22 cellular contexts compared by ENCODE assay signal in the genomic region with DNA sequence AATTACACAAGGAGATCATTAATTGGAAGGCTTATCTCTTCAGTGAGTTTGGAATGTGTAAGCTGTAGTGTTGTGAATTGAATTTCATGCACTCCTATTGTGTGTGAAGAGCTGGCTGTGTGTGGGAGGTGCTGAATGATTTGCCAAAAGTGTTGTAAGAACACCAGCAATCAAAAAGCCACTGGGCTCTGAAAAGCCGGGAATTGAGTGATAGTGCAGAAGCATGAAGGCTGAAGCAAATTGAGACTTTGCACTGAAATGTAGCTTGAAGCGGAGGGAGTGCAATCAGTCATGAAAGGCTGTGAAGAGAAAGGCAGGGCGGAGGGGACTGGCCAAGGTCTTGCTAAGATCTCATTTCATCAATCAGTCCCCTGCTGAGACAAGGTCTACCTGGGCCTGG.
DNase-seq lines count a peak whose midpoint lies in the region; ATAC-seq and TF ChIP-seq lines count a peak whose summit lies in the region.
"Had no signal": no experiment of that assay in that cellular context is flagged by ENCODE, and none has a peak within 500 bp of the region (broad histone marks: within the 10 kb centered on the region; RNA-seq: fewer than 3 reads in every experiment).

No MANE protein-coding gene starts in this region.

- H3K4me1 Mint-ChIP-seq in progenitor cell of endocrine pancreas (ENCODE audit: low read depth), result peaks cover 35% of the 10 kb centered on the region
- H3K4me1 Mint-ChIP-seq: activated naive CD8-positive, alpha-beta T cell treated with anti-CD3 and anti-CD28 coated beads, Interleukin-2, amount 10 ng/mL, durations not matched to agents 7 days and 5 days had no signal

- POLR2A ChIA-PET in OCI-LY7 (lab: Charles Lee), result interaction anchor here (0.6 to 1.0 kb wide), 3 partner anchors 25 to 100 kb away, joined by 3 read pairs; no protein-coding TSS in a partner anchor

- ATAC-seq in HG03045 (IDR thresholded peaks at IDR 0.05; ENCODE audit: unreplicated experiment) (no peak), GM18517 (IDR thresholded peaks at IDR 0.05; ENCODE audit: unreplicated experiment) (no peak)
- ATAC-seq: A549, body of pancreas, left lobe of liver had no signal

- no TSS peak for BruUV-seq in OCI-LY7 (replicated peaks; lab: Mats Ljungman, UMichigan)

- H3K36me3 Mint-ChIP-seq in progenitor cell of endocrine pancreas (ENCODE audit: insufficient read depth), result peaks cover 2% of the 10 kb centered on the region
- H3K36me3 Mint-ChIP-seq: activated naive CD8-positive, alpha-beta T cell treated with anti-CD3 and anti-CD28 coated beads, Interleukin-2, amount 10 ng/mL, durations not matched to agents 7 days and 5 days had no signal

- CTCF ChIA-PET in OCI-LY7 (lab: Charles Lee; ENCODE audit: unreplicated experiment), result no interaction called here

- H3K27me3 Mint-ChIP-seq in progenitor cell of endocrine pancreas, result no peaks in the 10 kb centered on the region
- H3K27me3 Mint-ChIP-seq: activated naive CD8-positive, alpha-beta T cell treated with anti-CD3 and anti-CD28 coated beads, Interleukin-2, amount 10 ng/mL, durations not matched to agents 7 days and 5 days had no signal

- H3K4me2 ChIP-seq in OCI-LY7 (ENCODE audit: low read length), result no peak overlapping the region
- H3K4me2 ChIP-seq: A549, BLaER1 had no signal

- peaks cover 8% of the 10 kb centered on the region for H3K9me3 Mint-ChIP-seq in progenitor cell of endocrine pancreas (ENCODE audit: low read depth)

- no peak for TF ChIP-seq CTCF in progenitor cell of endocrine pancreas (IDR thresholded peaks at IDR 0.05; ENCODE audit: unreplicated experiment)
- no peak for TF ChIP-seq CTCF in OCI-LY7 (conservative IDR thresholded peaks at IDR 0.05; ENCODE audit: low read length)

- H3K4me3 ChIP-seq in OCI-LY7 (ENCODE audit: low read depth, low read length, poor library complexity, severe bottlenecking), result no peak overlapping the region
- H3K4me3 ChIP-seq: A549, BLaER1, body of pancreas, transverse colon had no signal

- intact Hi-C loops in OCI-LY7 (cut with micrococcal nuclease; ENCODE audit: unreplicated experiment), result loop anchor here (2.0 kb wide), 1 partner anchor 247 kb away; no protein-coding TSS in a partner anchor

- peaks cover 5% of the 10 kb centered on the region; the same call in 1 of the 2 replicates for H3K36me3 ChIP-seq in OCI-LY7 (ENCODE audit: insufficient read depth, low read length)
- H3K36me3 ChIP-seq: BLaER1, transverse colon had no signal

- H3K27ac ChIP-seq in OCI-LY7 (ENCODE audit: low read depth, low read length, poor library complexity, severe bottlenecking), result no peak overlapping the region
- H3K27ac ChIP-seq: A549, BLaER1, body of pancreas, transverse colon had no signal

- DNase-seq in D341Med (ENCODE audit: low spot score) (peak; percentile 9), astrocyte of the hippocampus (ENCODE audit: low read depth, low spot score) (peak; percentile 14), kidney tubule cell (ENCODE audit: low spot score) (peak; percentile 15), progenitor cell of endocrine pancreas (ENCODE audit: low spot score, unreplicated experiment) (no peak), OCI-M2 (lab: John Stamatoyannopoulos, UW; ENCODE audit: unreplicated experiment) (no peak), OCI-LY7 (ENCODE audit: low spot score) (no peak)
- DNase-seq: activated CD8-positive, alpha-beta memory T cell treated with anti-CD3 and anti-CD28 coated beads, Interleukin-2, amount 50 U/mL, for 48 hours; activated naive CD8-positive, alpha-beta T cell treated with anti-CD3 and anti-CD28 coated beads, Interleukin-2, amount 10 ng/mL, durations not matched to agents 7 days and 5 days; body of pancreas; Caco-2; effector memory CD4-positive, alpha-beta T cell; NCI-H1105; NCI-H2081 treated with DMSO at 0.1 percent for 48 hours; NCI-H510A; stimulated activated CD4-positive, alpha-beta T cell treated with anti-CD3 and anti-CD28 coated beads, Interleukin-4, amount 100 ng/mL, for 1 hour; stimulated activated naive CD4-positive, alpha-beta T cell treated with Interleukin-2 at 50 U/mL for 16 hours; transverse colon had no signal

- no peak overlapping the region for H3K27ac Mint-ChIP-seq in progenitor cell of endocrine pancreas
- H3K27ac Mint-ChIP-seq: activated naive CD8-positive, alpha-beta T cell treated with anti-CD3 and anti-CD28 coated beads, Interleukin-2, amount 10 ng/mL, durations not matched to agents 7 days and 5 days had no signal

- peak overlapping the region; percentile 48 for H3K4me3 Mint-ChIP-seq in progenitor cell of endocrine pancreas (ENCODE audit: low read depth)
- H3K4me3 Mint-ChIP-seq: activated naive CD8-positive, alpha-beta T cell treated with anti-CD3 and anti-CD28 coated beads, Interleukin-2, amount 10 ng/mL, durations not matched to agents 7 days and 5 days had no signal

- no peaks in the 10 kb centered on the region for H3K79me2 ChIP-seq in OCI-LY7 (ENCODE audit: insufficient read depth, low read depth, low read length)

- H2AFZ ChIP-seq in OCI-LY7 (ENCODE audit: low read length), result no peak overlapping the region

- H3K9me3 ChIP-seq in OCI-LY7 (ENCODE audit: low read length), result peaks cover 34% of the 10 kb centered on the region; the same call in 1 of the 2 replicates
- H3K9me3 ChIP-seq: A549, body of pancreas, Caco-2, transverse colon had no signal

- no peaks in the 10 kb centered on the region for H3K9me2 ChIP-seq in OCI-LY7 (ENCODE audit: insufficient read depth, low read length)

- H3K4me1 ChIP-seq in OCI-LY7 (ENCODE audit: insufficient read depth, low read length, poor library complexity, severe bottlenecking), result peaks cover 30% of the 10 kb centered on the region
- H3K4me1 ChIP-seq: A549, body of pancreas, Caco-2, transverse colon had no signal

- H4K20me1 ChIP-seq in OCI-LY7 (ENCODE audit: insufficient read depth, low read length), result no peaks in the 10 kb centered on the region
- H4K20me1 ChIP-seq: BLaER1 had no signal

Comparison
In these comparisons a context has a peak if more than half of its experiments do, and no peak if none do; other contexts are left out.
1. DNase-seq: peak in D341Med (single experiment), astrocyte of the hippocampus (single experiment) and kidney tubule cell (single experiment); none in progenitor cell of endocrine pancreas (single experiment), OCI-M2 (single experiment) and OCI-LY7 (single experiment).